ENCODE assay signal across 1 cellular context in genomic region chr2:199979398-199979797, GRCh38.
TF ChIP-seq lines count a peak whose summit lies in the region.

No MANE protein-coding gene starts in this region.

TF ChIP-seq in A549, 52 proteins besides CTCF, POLR2A, EP300 and RAD21 (continued from another document):
- TF ChIP-seq RNF2 (IDR thresholded peaks at IDR 0.05; ENCODE audit: borderline replicate concordance, low read depth) (no peak), KDM5A (IDR thresholded peaks at IDR 0.05) (no peak), PHF8 (IDR thresholded peaks at IDR 0.05; ENCODE audit: borderline replicate concordance, low read depth) (no peak), NR3C1 (IDR thresholded peaks at IDR 0.05) (no peak), CEBPB (IDR thresholded peaks at IDR 0.05) (no peak), NPAS2 (CRISPR knock-in tag; IDR thresholded peaks at IDR 0.05; ENCODE audit: borderline replicate concordance) (no peak), REST (IDR thresholded peaks at IDR 0.05) (no peak), MAZ (IDR thresholded peaks at IDR 0.05; ENCODE audit: borderline replicate concordance, low read depth, low read length) (no peak), EHMT2 (IDR thresholded peaks at IDR 0.05; ENCODE audit: low read depth) (no peak), MAX (IDR thresholded peaks at IDR 0.05) (no peak)
